Comparison of ENCODE assay signal across 1 cellular context in genomic region chr3:172140499-172141391, GRCh38.
TF ChIP-seq lines count a peak whose summit lies in the region.

No MANE protein-coding gene starts in this region.

TF ChIP-seq in HepG2, 621 proteins besides CTCF, POLR2A, EP300 and RAD21 (continued from another document and continues in another):
- TF ChIP-seq ZNF773 (CRISPR knock-in tag; IDR thresholded peaks at IDR 0.05; ENCODE audit: borderline replicate concordance) (no peak), RFX3 (CRISPR knock-in tag; IDR thresholded peaks at IDR 0.05) (no peak), CENPX (CRISPR knock-in tag; IDR thresholded peaks at IDR 0.05) (no peak), MED8 (CRISPR knock-in tag; IDR thresholded peaks at IDR 0.05; ENCODE audit: insufficient replicate concordance) (peak; percentile 97), GABPA (IDR thresholded peaks at IDR 0.05; ENCODE audit: low read depth, low read length) (no peak), GABPA (CRISPR knock-in tag; IDR thresholded peaks at IDR 0.05; ENCODE audit: low read depth) (peak; percentile 66; the same call in 1 of the 2 replicates), ZNF512 (CRISPR knock-in tag; IDR thresholded peaks at IDR 0.05) (no peak), JARID2 (CRISPR knock-in tag; IDR thresholded peaks at IDR 0.05; ENCODE audit: insufficient replicate concordance) (no peak), HOXA9 (CRISPR knock-in tag; IDR thresholded peaks at IDR 0.05; ENCODE audit: borderline replicate concordance) (no peak), ZNF331 (CRISPR knock-in tag; IDR thresholded peaks at IDR 0.05) (peak; percentile 94), ZNF543 (CRISPR knock-in tag; IDR thresholded peaks at IDR 0.05) (no peak), CBFB (CRISPR knock-in tag; IDR thresholded peaks at IDR 0.05) (peak; percentile 80), ZNF230 (CRISPR knock-in tag; IDR thresholded peaks at IDR 0.05) (no peak), ELF1 (CRISPR knock-in tag; IDR thresholded peaks at IDR 0.05) (peak; percentile 56; the same call in 1 of the 2 replicates), ZNF597 (CRISPR knock-in tag; IDR thresholded peaks at IDR 0.05) (no peak), MAX (IDR thresholded peaks at IDR 0.05) (peak; percentile 78), MBNL3 (CRISPR knock-in tag; conservative IDR thresholded peaks at IDR 0.05) (no peak), ZNF17 (CRISPR knock-in tag; IDR thresholded peaks at IDR 0.05) (no peak), ZNF329 (CRISPR knock-in tag; IDR thresholded peaks at IDR 0.05; ENCODE audit: low read depth) (no peak), ZNF775 (CRISPR knock-in tag; IDR thresholded peaks at IDR 0.05; ENCODE audit: borderline replicate concordance) (peak; percentile 68; the same call in 1 of the 2 replicates), MEF2D (CRISPR knock-in tag; IDR thresholded peaks at IDR 0.05) (peak; percentile 97), BRCA1 (CRISPR knock-in tag; IDR thresholded peaks at IDR 0.05) (peak; percentile 91), ATF7 (IDR thresholded peaks at IDR 0.05) (peak; percentile 89), ATF7 (CRISPR knock-in tag; IDR thresholded peaks at IDR 0.05) (peak; percentile 97), HNRNPH1 (optimal IDR thresholded peaks at IDR 0.05; ENCODE audit: low read depth, low read length) (no peak), ZNF10 (CRISPR knock-in tag; IDR thresholded peaks at IDR 0.05; ENCODE audit: borderline replicate concordance, low read depth) (no peak), ZNF513 (CRISPR knock-in tag; conservative IDR thresholded peaks at IDR 0.05) (no peak), SAP130 (CRISPR knock-in tag; IDR thresholded peaks at IDR 0.05; ENCODE audit: low read depth) (peak; percentile 98), HMGXB4 (CRISPR knock-in tag; IDR thresholded peaks at IDR 0.05; ENCODE audit: borderline replicate concordance in 1 of 2, low read depth in 1 of 2) (peak; percentile 29 to 70; a peak in 2 of 4 replicates), KDM2A (CRISPR knock-in tag; IDR thresholded peaks at IDR 0.05; ENCODE audit: borderline replicate concordance, low read depth) (peak; percentile 53), MZF1 (CRISPR knock-in tag; IDR thresholded peaks at IDR 0.05; ENCODE audit: borderline replicate concordance) (0 out of 2 replicates have a peak, but pooled peaks have one; percentile 57), HOXA7 (CRISPR knock-in tag; IDR thresholded peaks at IDR 0.05) (no peak), HES4 (CRISPR knock-in tag; IDR thresholded peaks at IDR 0.05; ENCODE audit: borderline replicate concordance) (no peak), HMGXB3 (CRISPR knock-in tag; IDR thresholded peaks at IDR 0.05; ENCODE audit: borderline replicate concordance) (0 out of 2 replicates have a peak, but pooled peaks have one; percentile 26), CENPT (CRISPR knock-in tag; IDR thresholded peaks at IDR 0.05; ENCODE audit: low read depth) (no peak), ZNF557 (CRISPR knock-in tag; IDR thresholded peaks at IDR 0.05) (peak; percentile 64; the same call in 1 of the 2 replicates), SMAD9 (CRISPR knock-in tag; IDR thresholded peaks at IDR 0.05) (no peak), ZNF703 (CRISPR knock-in tag; IDR thresholded peaks at IDR 0.05; ENCODE audit: borderline replicate concordance) (0 out of 2 replicates have a peak, but pooled peaks have one; percentile 74), SSRP1 (CRISPR knock-in tag; IDR thresholded peaks at IDR 0.05) (no peak), ZNF577 (CRISPR knock-in tag; IDR thresholded peaks at IDR 0.05; ENCODE audit: borderline replicate concordance, low read depth) (no peak), ZFYVE20 (CRISPR knock-in tag; IDR thresholded peaks at IDR 0.05; ENCODE audit: borderline replicate concordance, low read depth) (no peak), ZNF737 (CRISPR knock-in tag; IDR thresholded peaks at IDR 0.05; ENCODE audit: borderline replicate concordance) (no peak), KLF12 (CRISPR knock-in tag; IDR thresholded peaks at IDR 0.05; ENCODE audit: borderline replicate concordance) (0 out of 2 replicates have a peak, but pooled peaks have one; percentile 47), ZNF567 (CRISPR knock-in tag; IDR thresholded peaks at IDR 0.05; ENCODE audit: borderline replicate concordance) (no peak)
- TF ChIP-seq, protein P1, sequence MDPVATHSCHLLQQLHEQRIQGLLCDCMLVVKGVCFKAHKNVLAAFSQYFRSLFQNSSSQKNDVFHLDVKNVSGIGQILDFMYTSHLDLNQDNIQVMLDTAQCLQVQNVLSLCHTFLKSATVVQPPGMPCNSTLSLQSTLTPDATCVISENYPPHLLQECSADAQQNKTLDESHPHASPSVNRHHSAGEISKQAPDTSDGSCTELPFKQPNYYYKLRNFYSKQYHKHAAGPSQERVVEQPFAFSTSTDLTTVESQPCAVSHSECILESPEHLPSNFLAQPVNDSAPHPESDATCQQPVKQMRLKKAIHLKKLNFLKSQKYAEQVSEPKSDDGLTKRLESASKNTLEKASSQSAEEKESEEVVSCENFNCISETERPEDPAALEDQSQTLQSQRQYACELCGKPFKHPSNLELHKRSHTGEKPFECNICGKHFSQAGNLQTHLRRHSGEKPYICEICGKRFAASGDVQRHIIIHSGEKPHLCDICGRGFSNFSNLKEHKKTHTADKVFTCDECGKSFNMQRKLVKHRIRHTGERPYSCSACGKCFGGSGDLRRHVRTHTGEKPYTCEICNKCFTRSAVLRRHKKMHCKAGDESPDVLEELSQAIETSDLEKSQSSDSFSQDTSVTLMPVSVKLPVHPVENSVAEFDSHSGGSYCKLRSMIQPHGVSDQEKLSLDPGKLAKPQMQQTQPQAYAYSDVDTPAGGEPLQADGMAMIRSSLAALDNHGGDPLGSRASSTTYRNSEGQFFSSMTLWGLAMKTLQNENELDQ (CRISPR knock-in tag; IDR thresholded peaks at IDR 0.05; ENCODE audit: borderline replicate concordance): no peak
- TF ChIP-seq, protein P2, sequence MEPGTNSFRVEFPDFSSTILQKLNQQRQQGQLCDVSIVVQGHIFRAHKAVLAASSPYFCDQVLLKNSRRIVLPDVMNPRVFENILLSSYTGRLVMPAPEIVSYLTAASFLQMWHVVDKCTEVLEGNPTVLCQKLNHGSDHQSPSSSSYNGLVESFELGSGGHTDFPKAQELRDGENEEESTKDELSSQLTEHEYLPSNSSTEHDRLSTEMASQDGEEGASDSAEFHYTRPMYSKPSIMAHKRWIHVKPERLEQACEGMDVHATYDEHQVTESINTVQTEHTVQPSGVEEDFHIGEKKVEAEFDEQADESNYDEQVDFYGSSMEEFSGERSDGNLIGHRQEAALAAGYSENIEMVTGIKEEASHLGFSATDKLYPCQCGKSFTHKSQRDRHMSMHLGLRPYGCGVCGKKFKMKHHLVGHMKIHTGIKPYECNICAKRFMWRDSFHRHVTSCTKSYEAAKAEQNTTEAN (CRISPR knock-in tag; conservative IDR thresholded peaks at IDR 0.05): peak; percentile 99
- TF ChIP-seq, protein P3, sequence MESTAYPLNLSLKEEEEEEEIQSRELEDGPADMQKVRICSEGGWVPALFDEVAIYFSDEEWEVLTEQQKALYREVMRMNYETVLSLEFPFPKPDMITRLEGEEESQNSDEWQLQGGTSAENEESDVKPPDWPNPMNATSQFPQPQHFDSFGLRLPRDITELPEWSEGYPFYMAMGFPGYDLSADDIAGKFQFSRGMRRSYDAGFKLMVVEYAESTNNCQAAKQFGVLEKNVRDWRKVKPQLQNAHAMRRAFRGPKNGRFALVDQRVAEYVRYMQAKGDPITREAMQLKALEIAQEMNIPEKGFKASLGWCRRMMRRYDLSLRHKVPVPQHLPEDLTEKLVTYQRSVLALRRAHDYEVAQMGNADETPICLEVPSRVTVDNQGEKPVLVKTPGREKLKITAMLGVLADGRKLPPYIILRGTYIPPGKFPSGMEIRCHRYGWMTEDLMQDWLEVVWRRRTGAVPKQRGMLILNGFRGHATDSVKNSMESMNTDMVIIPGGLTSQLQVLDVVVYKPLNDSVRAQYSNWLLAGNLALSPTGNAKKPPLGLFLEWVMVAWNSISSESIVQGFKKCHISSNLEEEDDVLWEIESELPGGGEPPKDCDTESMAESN (CRISPR knock-in tag; conservative IDR thresholded peaks at IDR 0.05): peak; percentile 75
- TF ChIP-seq, protein P4, sequence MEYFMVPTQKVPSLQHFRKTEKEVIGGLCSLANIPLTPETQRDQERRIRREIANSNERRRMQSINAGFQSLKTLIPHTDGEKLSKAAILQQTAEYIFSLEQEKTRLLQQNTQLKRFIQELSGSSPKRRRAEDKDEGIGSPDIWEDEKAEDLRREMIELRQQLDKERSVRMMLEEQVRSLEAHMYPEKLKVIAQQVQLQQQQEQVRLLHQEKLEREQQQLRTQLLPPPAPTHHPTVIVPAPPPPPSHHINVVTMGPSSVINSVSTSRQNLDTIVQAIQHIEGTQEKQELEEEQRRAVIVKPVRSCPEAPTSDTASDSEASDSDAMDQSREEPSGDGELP (IDR thresholded peaks at IDR 0.05; ENCODE audit: borderline replicate concordance, low read depth): peak; percentile 83
